ENCODE assay signal across 21 cellular contexts in the genomic region with DNA sequence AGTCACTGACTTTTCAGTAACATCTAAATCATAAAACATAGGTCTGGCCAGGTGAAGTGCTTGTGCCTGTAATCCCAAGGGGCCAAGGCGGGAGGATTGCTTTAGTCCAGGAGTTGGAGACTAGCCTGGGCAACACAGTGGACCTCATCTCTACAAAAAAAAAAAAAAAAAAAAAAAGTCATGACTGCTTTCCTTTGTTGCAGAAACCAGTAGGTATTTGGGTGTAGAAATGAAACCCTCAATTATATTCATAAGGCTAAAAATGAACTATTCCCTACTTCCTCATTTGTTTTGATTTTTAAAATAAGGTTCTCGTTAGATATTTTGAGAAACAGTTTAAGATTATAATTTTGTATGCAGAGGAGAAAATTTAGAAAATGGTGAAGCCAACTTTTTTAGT. TPM values are rescaled to one million over a fixed set of nuclear protein-coding genes. Genes with fewer than 3 reads are reported as not detected.
DNase-seq lines count a peak whose midpoint lies in the region; ATAC-seq, FAIRE-seq and TF ChIP-seq lines count a peak whose summit lies in the region.
"Had no signal": no experiment of that assay in that cellular context is flagged by ENCODE, and none has a peak within 500 bp of the region (broad histone marks: within the 10 kb centered on the region; RNA-seq: fewer than 3 reads in every experiment).

No MANE protein-coding gene starts in this region.

- H3K18ac ChIP-seq in trophoblast cell (ENCODE audit: low read length), result no peak overlapping the region

- FAIRE-seq in HepG2 (lab: Jason Lieb, UNC), result peak; percentile 32
- FAIRE-seq: A549, frontal cortex had no signal

- H3K4me1 ChIP-seq in HepG2 (ENCODE audit: insufficient read depth, low read length) (peaks cover 20% of the 10 kb centered on the region), trophoblast cell (ENCODE audit: control insufficient read depth in 1 of 2, insufficient read depth in 2 of 2, low read length in 2 of 2) (peaks cover 0 to 3% of the 10 kb centered on the region in 2 experiments), hepatocyte (ENCODE audit: insufficient read depth) (no peaks in the 10 kb centered on the region)
- H3K4me1 ChIP-seq: A549 had no signal

- H3K79me1 ChIP-seq in trophoblast cell (ENCODE audit: low read length), result no peaks in the 10 kb centered on the region

- no peak overlapping the region for H2BK5ac ChIP-seq in trophoblast cell (ENCODE audit: low read depth, low read length, poor library complexity)

- H3K4me2 ChIP-seq in HepG2 (ENCODE audit: low read depth, low read length), result no peak overlapping the region
- no peak overlapping the region for H3K4me2 ChIP-seq in trophoblast cell (ENCODE audit: low read length)
- no peak overlapping the region for H3K4me2 ChIP-seq in hepatocyte
- H3K4me2 ChIP-seq: A549 had no signal

- no peak overlapping the region for H3K4me3 Mint-ChIP-seq in T-helper 2 cell treated with Interferon-gamma antibody and Interleukin-4, amounts not matched to agents 5 μg/mL and 100 μg/mL, for 36 hours
- H3K4me3 Mint-ChIP-seq in CD4-positive, alpha-beta T cell, result peak overlapping the region; percentile 31
- peak overlapping the region in 2 of 3 donors; percentile 29 to 54 for H3K4me3 Mint-ChIP-seq in T-cell

- no peak overlapping the region for H3K23ac ChIP-seq in trophoblast cell (ENCODE audit: low read length)

- no peaks in the 10 kb centered on the region for H3K9me3 ChIP-seq in CD4-positive, alpha-beta T cell (ENCODE audit: control insufficient read depth, low read length)
- H3K9me3 ChIP-seq in HepG2 (ENCODE audit: low read length) (no peaks in the 10 kb centered on the region), trophoblast cell (ENCODE audit: insufficient read depth, low read depth, low read length) (no peaks in the 10 kb centered on the region), hepatocyte (ENCODE audit: low read depth) (no peaks in the 10 kb centered on the region)
- H3K9me3 ChIP-seq: A549, tibial artery had no signal

- no peak for ATAC-seq in CD4-positive, alpha-beta T cell (ENCODE audit: poor library complexity)
- no peak for ATAC-seq in T-cell (replicated peaks in 1 of 4)
- ATAC-seq in HepG2, result no peak
- ATAC-seq: A549, HCT116, Right ventricle myocardium inferior had no signal

- 85% methylated on average over 2 of the region's 2 CpGs for WGBS in HepG2 (ENCODE audit: low lambda C conversion rate)
- no CpG with 5 or more reads among the region's 2 CpGs for WGBS in trophoblast cell (ENCODE audit: extremely low coverage, insufficient coverage, insufficient read length)
- 97% methylated on average over 2 of the region's 2 CpGs for WGBS in hepatocyte (ENCODE audit: low lambda C conversion rate, missing lambda C conversion rate)

- H4K12ac ChIP-seq in trophoblast cell (ENCODE audit: low read depth, low read length), result no peak overlapping the region

- H4K20me1 ChIP-seq in HepG2 (ENCODE audit: insufficient read depth, low read length) (no peaks in the 10 kb centered on the region), hepatocyte (ENCODE audit: insufficient read depth, poor library complexity, severe bottlenecking) (no peaks in the 10 kb centered on the region)

- DNase-seq in T-helper 2 cell treated with Interferon-gamma antibody and Interleukin-4, amounts not matched to agents 5 μg/mL and 100 μg/mL, for 36 hours (ENCODE audit: low spot score), result no peak
- DNase-seq in T-helper 2 cell, result no peak
- DNase-seq in CD4-positive, alpha-beta T cell, result no peak
- no peak for DNase-seq in T-cell
- no peak for DNase-seq in HepG2 (ENCODE audit: low spot score)
- no peak for DNase-seq in trophoblast cell
- DNase-seq in epidermal melanocyte (ENCODE audit: insufficient read length, low spot score), result no peak
- no peak for DNase-seq in hepatocyte (ENCODE audit: low spot score)
- DNase-seq: dermis blood vessel endothelial cell, mesenchymal stem cell, NCI-H187, NCI-H446 treated with DMSO at 0.1 percent for 48 hours, tibial artery had no signal

- H2AK5ac ChIP-seq in trophoblast cell (ENCODE audit: low read length), result no peak overlapping the region

- TF ChIP-seq POLR2A in HepG2 (IDR thresholded peaks at IDR 0.05; ENCODE audit: insufficient read depth in 1 of 2, low read depth in 2 of 2, low read length in 2 of 2), result no peak

- H3K36me3 Mint-ChIP-seq in T-helper 2 cell treated with Interferon-gamma antibody and Interleukin-4, amounts not matched to agents 5 μg/mL and 100 μg/mL, for 36 hours (ENCODE audit: low read depth), result peaks cover 14% of the 10 kb centered on the region
- peaks cover 31% of the 10 kb centered on the region for H3K36me3 Mint-ChIP-seq in CD4-positive, alpha-beta T cell (ENCODE audit: low read depth)
- peaks cover 30% of the 10 kb centered on the region for H3K36me3 Mint-ChIP-seq in T-cell

- H3K9ac ChIP-seq in HepG2 (ENCODE audit: insufficient read depth, low read depth, low read length), result no peak overlapping the region
- no peak overlapping the region for H3K9ac ChIP-seq in trophoblast cell (ENCODE audit: low read length)

- H3K36me3 ChIP-seq in HepG2 (replicated peaks in 1 of 2; ENCODE audit: control insufficient read depth in 1 of 2, insufficient read depth in 2 of 2, low read length in 2 of 2) (no peaks in the 10 kb centered on the region), trophoblast cell (ENCODE audit: control insufficient read depth in 1 of 2, insufficient read depth in 2 of 2, low read length in 2 of 2) (no peaks in the 10 kb centered on the region), hepatocyte (replicated peaks; ENCODE audit: insufficient read depth, low read depth) (no peaks in the 10 kb centered on the region)
- H3K36me3 ChIP-seq: tibial artery had no signal

- peak overlapping the region; percentile 77 for H3K27ac ChIP-seq in CD4-positive, alpha-beta T cell (ENCODE audit: low read depth, low read length)
- H3K27ac ChIP-seq in HepG2 (ENCODE audit: extremely low read length, insufficient read depth, low read length) (no peak overlapping the region), trophoblast cell (ENCODE audit: low read depth, low read length) (no peak overlapping the region), hepatocyte (no peak overlapping the region)
- H3K27ac ChIP-seq: A549, C4-2B, epithelial cell of prostate, tibial artery had no signal

- POLR2A ChIA-PET in CD4-positive, alpha-beta T cell (lab: Charles Lee), result interaction anchor here (1.3 to 1.6 kb wide), 2 partner anchors 24 to 38 kb away, joined by 4 to 6 read pairs; no protein-coding TSS in a partner anchor
- POLR2A ChIA-PET in T-cell (lab: Charles Lee) (interaction anchor here in 1 of 2 donors (0.5 kb wide), 1 partner anchor 22 kb away, joined by 3 read pairs; no protein-coding TSS in a partner anchor), HepG2 (lab: Yijun Ruan, JAX) (no interaction called here)

- intact Hi-C loops in CD4-positive, alpha-beta T cell (cut with DNase I, micrococcal nuclease), result loop anchor here in 1 of 2 experiments (2.0 to 5.0 kb wide), 2 partner anchors 16 to 34 kb away; no protein-coding TSS in a partner anchor
- intact Hi-C loops in HepG2 (cut with micrococcal nuclease; ENCODE audit: unreplicated experiment), result no loop called here

- peak overlapping the region; percentile 3 for H3K27ac Mint-ChIP-seq in T-helper 2 cell treated with Interferon-gamma antibody and Interleukin-4, amounts not matched to agents 5 μg/mL and 100 μg/mL, for 36 hours
- peak overlapping the region; percentile 99 for H3K27ac Mint-ChIP-seq in CD4-positive, alpha-beta T cell
- H3K27ac Mint-ChIP-seq in T-cell, result peak overlapping the region; percentile 79 to 97
- H3K27ac Mint-ChIP-seq: progenitor cell of endocrine pancreas had no signal

- H3K27me3 ChIP-seq in CD4-positive, alpha-beta T cell (ENCODE audit: control insufficient read depth, insufficient read depth, low read length), result no peaks in the 10 kb centered on the region
- H3K27me3 ChIP-seq in HepG2 (ENCODE audit: control insufficient read depth in 1 of 2, insufficient read depth in 2 of 2, low read length in 2 of 2), result no peaks in the 10 kb centered on the region
- H3K27me3 ChIP-seq in trophoblast cell (ENCODE audit: insufficient read depth, low read length), result no peaks in the 10 kb centered on the region
- H3K27me3 ChIP-seq in hepatocyte, result no peaks in the 10 kb centered on the region
- H3K27me3 ChIP-seq: tibial artery had no signal

- no peak for TF ChIP-seq RAD21 in HepG2 (CRISPR knock-in tag; IDR thresholded peaks at IDR 0.05)

- H3K4ac ChIP-seq in trophoblast cell (ENCODE audit: low read depth, low read length), result no peak overlapping the region

- TF ChIP-seq CTCF in CD4-positive, alpha-beta T cell (IDR thresholded peaks at IDR 0.05), result no peak
- TF ChIP-seq CTCF in HepG2 (CRISPR knock-in tag; IDR thresholded peaks at IDR 0.05) (no peak), hepatocyte (IDR thresholded peaks at IDR 0.05; ENCODE audit: poor library complexity) (no peak)

- H3K14ac ChIP-seq in trophoblast cell (ENCODE audit: low read length), result no peak overlapping the region

- no peaks in the 10 kb centered on the region for H3K27me3 Mint-ChIP-seq in T-helper 2 cell treated with Interferon-gamma antibody and Interleukin-4, amounts not matched to agents 5 μg/mL and 100 μg/mL, for 36 hours (ENCODE audit: low read depth)
- H3K27me3 Mint-ChIP-seq in CD4-positive, alpha-beta T cell, result no peaks in the 10 kb centered on the region
- H3K27me3 Mint-ChIP-seq in T-cell, result no peaks in the 10 kb centered on the region
- H3K27me3 Mint-ChIP-seq: progenitor cell of endocrine pancreas had no signal

- in situ Hi-C loops in HepG2 (cut with HindIII; ENCODE audit: extremely low pct_ligation_motif_present, low pct_unique_long_range_greater_than_20kb), result no loop called here

- no peak for TF ChIP-seq EP300 in HepG2 (IDR thresholded peaks at IDR 0.05; ENCODE audit: low read depth in 2 of 2, low read length in 2 of 2)
- no peak for TF ChIP-seq EP300 in HepG2 (CRISPR knock-in tag; IDR thresholded peaks at IDR 0.05; ENCODE audit: borderline replicate concordance)

- H3K4me3 ChIP-seq in HepG2 (replicated peaks in 1 of 3; ENCODE audit: insufficient read depth in 1 of 3, low read depth in 2 of 3, low read length in 3 of 3) (no peak overlapping the region), trophoblast cell (ENCODE audit: low read depth, low read length) (no peak overlapping the region), hepatocyte (no peak overlapping the region)
- H3K4me3 ChIP-seq: A549, skin epidermis, tibial artery had no signal

- no peaks in the 10 kb centered on the region for H3K79me2 ChIP-seq in HepG2 (ENCODE audit: insufficient read depth, low read length)
- H3K79me2 ChIP-seq in trophoblast cell (ENCODE audit: control insufficient read depth, insufficient read depth, low read length, poor library complexity), result no peaks in the 10 kb centered on the region
- H3K79me2 ChIP-seq in hepatocyte, result no peaks in the 10 kb centered on the region

- BruUV-seq in HepG2 (replicated peaks; lab: Mats Ljungman, UMichigan), result no TSS peak

- peaks cover 45% of the 10 kb centered on the region for H3K4me1 Mint-ChIP-seq in T-helper 2 cell treated with Interferon-gamma antibody and Interleukin-4, amounts not matched to agents 5 μg/mL and 100 μg/mL, for 36 hours (ENCODE audit: low read depth)
- peaks cover 82% of the 10 kb centered on the region for H3K4me1 Mint-ChIP-seq in CD4-positive, alpha-beta T cell (ENCODE audit: low read depth)
- peaks cover 83 to 86% (median 83%) of the 10 kb centered on the region in 3 donors for H3K4me1 Mint-ChIP-seq in T-cell

- no peak overlapping the region for H4K91ac ChIP-seq in trophoblast cell (ENCODE audit: low read depth, low read length)

- H4K8ac ChIP-seq in trophoblast cell (ENCODE audit: low read depth, low read length), result no peak overlapping the region

- no peak overlapping the region for H2AFZ ChIP-seq in HepG2 (ENCODE audit: low read length)
- H2AFZ ChIP-seq in trophoblast cell (ENCODE audit: insufficient read depth, low read length, poor library complexity), result no peak overlapping the region
- no peak overlapping the region for H2AFZ ChIP-seq in hepatocyte

- CTCF ChIA-PET in CD4-positive, alpha-beta T cell (lab: Charles Lee), result interaction anchor here (1.4 to 1.7 kb wide), 2 partner anchors 23 to 72 kb away, joined by 3 to 4 read pairs; no protein-coding TSS in a partner anchor
- CTCF ChIA-PET in T-cell (lab: Charles Lee), result interaction anchor here in 1 of 2 donors (0.8 to 1.0 kb wide), 2 partner anchors 9 to 17 kb away, joined by 3 to 4 read pairs; no protein-coding TSS in a partner anchor
- CTCF ChIA-PET in HepG2 (lab: Yijun Ruan, JAX; ENCODE audit: low intra/inter-chr PET ratio, low total read pairs), result no interaction called here

- H3K9me3 Mint-ChIP-seq in T-helper 2 cell treated with Interferon-gamma antibody and Interleukin-4, amounts not matched to agents 5 μg/mL and 100 μg/mL, for 36 hours, result no peaks in the 10 kb centered on the region
- H3K9me3 Mint-ChIP-seq in CD4-positive, alpha-beta T cell, result peaks cover 3% of the 10 kb centered on the region
- no peaks in the 10 kb centered on the region for H3K9me3 Mint-ChIP-seq in T-cell

- H2BK120ac ChIP-seq in trophoblast cell (ENCODE audit: insufficient read depth, low read length, poor library complexity), result no peak overlapping the region

- H2BK12ac ChIP-seq in trophoblast cell (ENCODE audit: low read length), result no peak overlapping the region

- H3K9me2 ChIP-seq in hepatocyte (replicated peaks; ENCODE audit: insufficient read depth), result no peaks in the 10 kb centered on the region

RNA-seq across cellular contexts. Expression of gene PITPNC1, which starts 26.0 kb away (rescaled TPM):
- 10 to 100 TPM; 80.2 to 83.4 TPM for total RNA-seq in CD4-positive, alpha-beta T cell
- total RNA-seq in T-cell, result 100 to 1,000 TPM in 3 of 5 donors, 10 to 100 TPM in 2; 82.6 to 132 (median 111) TPM
- total RNA-seq in HepG2 (2016; rRNA removed; fragmentation: Illumina TruSeq; extraction: Trizol), result 3.7 and 4.1 TPM in 2 replicates
- total RNA-seq in HepG2 (2016; cell fraction: cytosol; rRNA removed; fragmentation: Illumina TruSeq; extraction: Trizol; ENCODE audit: low read depth), result 2.6 and 3.8 TPM in 2 replicates
- total RNA-seq in HepG2 (2016; cell fraction: insoluble cytoplasmic fraction; rRNA removed; fragmentation: Illumina TruSeq; extraction: Trizol), result 3.1 and 4.2 TPM in 2 replicates
- total RNA-seq in HepG2 (2016; cell fraction: membrane; rRNA removed; fragmentation: Illumina TruSeq; extraction: Trizol), result 5.9 and 7.2 TPM in 2 replicates
- 3.4 and 3.9 TPM in 2 replicates for total RNA-seq in HepG2 (2016; cell fraction: nucleus; rRNA removed; fragmentation: Illumina TruSeq; extraction: Trizol)
- polyA plus RNA-seq in HepG2 (2011; rRNA removed), result 3.8 and 5.7 TPM in 2 replicates
- 3.4 and 4.7 TPM in 2 replicates for polyA plus RNA-seq in HepG2 (2011; cell fraction: cytosol; rRNA removed)
- polyA plus RNA-seq in HepG2 (2011; cell fraction: nucleus; rRNA removed), result 1.5 and 1.9 TPM in 2 replicates
- 4.6 and 6.5 TPM in 2 replicates for polyA plus RNA-seq in HepG2 (2012)
- polyA plus RNA-seq in HepG2 (2016; cell fraction: cytosol; fragmentation: Illumina TruSeq; extraction: Trizol; ENCODE audit: low read depth), result 5.8 and 6.2 TPM in 2 replicates
- 4.8 and 6.5 TPM in 2 replicates for polyA plus RNA-seq in HepG2 (2016; cell fraction: insoluble cytoplasmic fraction; fragmentation: Illumina TruSeq; extraction: Trizol; ENCODE audit: low read depth)
- 8.3 and 9.8 TPM in 2 replicates for polyA plus RNA-seq in HepG2 (2016; cell fraction: membrane; fragmentation: Illumina TruSeq; extraction: Trizol; ENCODE audit: low read depth)
- polyA plus RNA-seq in HepG2 (2016; cell fraction: nucleus; fragmentation: Illumina TruSeq; extraction: Trizol; ENCODE audit: insufficient read depth, low read depth), result 4.8 and 6.1 TPM in 2 replicates
- polyA minus RNA-seq in HepG2 (2011; rRNA and poly(A)+ RNA removed; ENCODE audit: low replicate concordance), result 2.4 and 9.2 TPM in 2 replicates
- 3.4 and 3.7 TPM in 2 replicates for polyA minus RNA-seq in HepG2 (2011; cell fraction: cytosol; rRNA and poly(A)+ RNA removed)
- polyA minus RNA-seq in HepG2 (2011; cell fraction: nucleus; rRNA and poly(A)+ RNA removed), result 5.8 and 7.1 TPM in 2 replicates
- 17.5 and 17.8 TPM in 2 replicates for polyA plus RNA-seq in trophoblast cell (2013)
- total RNA-seq in hepatocyte, result 4.6 and 8.3 TPM in 2 replicates
- polyA plus RNA-seq in hepatocyte, result 8.1 and 9.3 TPM in 2 replicates

RNA-seq across cellular contexts. Expression of gene PSMD12, which starts 36.7 kb away (rescaled TPM):
- 10 to 100 TPM; 49.3 to 52.5 TPM for total RNA-seq in CD4-positive, alpha-beta T cell
- total RNA-seq in T-cell (10 to 100 TPM; 28.1 to 49.9 (median 37.7) TPM), HepG2 (2016; rRNA removed; fragmentation: Illumina TruSeq; extraction: Trizol) (71.7 and 115 TPM in 2 replicates), hepatocyte (27.1 and 28.4 TPM in 2 replicates)
- total RNA-seq in HepG2 (2016; cell fraction: cytosol; rRNA removed; fragmentation: Illumina TruSeq; extraction: Trizol; ENCODE audit: low read depth), result 7.4 and 12.1 TPM in 2 replicates
- total RNA-seq in HepG2 (2016; cell fraction: insoluble cytoplasmic fraction; rRNA removed; fragmentation: Illumina TruSeq; extraction: Trizol), result 75.7 and 110 TPM in 2 replicates
- 18.1 and 21.0 TPM in 2 replicates for total RNA-seq in HepG2 (2016; cell fraction: membrane; rRNA removed; fragmentation: Illumina TruSeq; extraction: Trizol)
- total RNA-seq in HepG2 (2016; cell fraction: nucleus; rRNA removed; fragmentation: Illumina TruSeq; extraction: Trizol), result 55.8 and 57.0 TPM in 2 replicates
- polyA plus RNA-seq in HepG2 (2011; rRNA removed) (25.3 and 27.4 TPM in 2 replicates), hepatocyte (62.8 and 65.3 TPM in 2 replicates)
- polyA plus RNA-seq in HepG2 (2011; cell fraction: cytosol; rRNA removed), result 15.9 and 21.9 TPM in 2 replicates
- 13.2 and 13.6 TPM in 2 replicates for polyA plus RNA-seq in HepG2 (2011; cell fraction: nucleus; rRNA removed)
- 54.8 and 61.8 TPM in 2 replicates for polyA plus RNA-seq in HepG2 (2012)
- 10.3 and 10.9 TPM in 2 replicates for polyA plus RNA-seq in HepG2 (2016; cell fraction: cytosol; fragmentation: Illumina TruSeq; extraction: Trizol; ENCODE audit: low read depth)
- 145 and 154 TPM in 2 replicates for polyA plus RNA-seq in HepG2 (2016; cell fraction: insoluble cytoplasmic fraction; fragmentation: Illumina TruSeq; extraction: Trizol; ENCODE audit: low read depth)
- polyA plus RNA-seq in HepG2 (2016; cell fraction: membrane; fragmentation: Illumina TruSeq; extraction: Trizol; ENCODE audit: low read depth), result 14.8 and 15.6 TPM in 2 replicates
- 77.3 and 80.9 TPM in 2 replicates for polyA plus RNA-seq in HepG2 (2016; cell fraction: nucleus; fragmentation: Illumina TruSeq; extraction: Trizol; ENCODE audit: insufficient read depth, low read depth)
- 7.5 and 11.6 TPM in 2 replicates for polyA minus RNA-seq in HepG2 (2011; rRNA and poly(A)+ RNA removed; ENCODE audit: low replicate concordance)
- 26.6 and 26.8 TPM in 2 replicates for polyA minus RNA-seq in HepG2 (2011; cell fraction: cytosol; rRNA and poly(A)+ RNA removed)
- 50.7 and 56.8 TPM in 2 replicates for polyA minus RNA-seq in HepG2 (2011; cell fraction: nucleus; rRNA and poly(A)+ RNA removed)
- 90.4 and 95.6 TPM in 2 replicates for polyA plus RNA-seq in trophoblast cell (2013)

Comparison
In these comparisons a context has a peak if more than half of its experiments do, and no peak if none do; other contexts are left out.
1. H3K27ac Mint-ChIP-seq: peak in every context shown above with its lines; median percentile 99 in CD4-positive, alpha-beta T cell; 88 in T-cell; 3 in T-helper 2 cell treated with Interferon-gamma antibody and Interleukin-4, amounts not matched to agents 5 μg/mL and 100 μg/mL, for 36 hours.